19 cellular contexts compared by ENCODE assay signal in the genomic region with DNA sequence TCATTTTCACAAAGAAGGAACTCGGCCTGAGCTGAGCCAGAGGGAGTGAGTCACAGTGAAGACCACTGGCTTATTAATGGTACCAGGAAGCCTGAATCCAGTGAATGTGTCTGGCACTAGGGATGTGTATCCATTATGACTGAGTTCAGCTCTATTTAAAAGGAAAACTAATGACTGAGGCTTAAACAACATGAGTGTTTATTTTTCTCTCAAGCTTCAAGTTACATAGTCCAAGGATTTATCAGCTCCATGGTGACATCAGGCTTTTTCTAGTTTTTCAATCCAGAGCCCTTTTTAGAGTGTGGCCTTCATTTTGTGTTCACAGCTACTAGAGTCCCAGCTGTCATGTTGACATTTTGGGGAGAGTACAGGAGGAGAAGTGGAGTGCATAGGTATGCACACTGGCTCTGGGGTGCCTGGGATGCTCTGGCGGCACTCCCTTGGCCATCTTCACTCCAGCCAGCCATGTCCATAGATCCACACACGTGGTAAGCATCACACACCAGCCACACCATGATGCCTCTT.
"Had no signal": no experiment of that assay in that cellular context is flagged by ENCODE, and none has a peak within 500 bp of the region (broad histone marks: within the 10 kb centered on the region; RNA-seq: fewer than 3 reads in every experiment).

No MANE protein-coding gene starts in this region.

- H3K4me1 ChIP-seq: body of pancreas, colonic mucosa had no signal

- H3K4me3 ChIP-seq: body of pancreas, colonic mucosa, transverse colon had no signal

- H3K27ac ChIP-seq: body of pancreas, colonic mucosa, neutrophil, transverse colon had no signal

- DNase-seq: activated CD4-positive, alpha-beta T cell treated with anti-CD3 and anti-CD28 coated beads, Interleukin-2, amount 50 U/mL, for 1 hour; activated CD8-positive, alpha-beta memory T cell treated with anti-CD3 and anti-CD28 coated beads for 24 hours; activated gamma-delta T cell treated with Interleukin-2 at 50 U/mL for 16 hours; amniotic stem cell; body of pancreas; caudate nucleus; colonic mucosa; effector CD4-positive, alpha-beta T cell; foreskin fibroblast; glutamatergic neuron; mesendoderm; natural killer cell; retina; stimulated activated CD4-positive, alpha-beta T cell treated with anti-CD3 and anti-CD28 coated beads, Interleukin-15, amount 100 ng/mL, for 24 hours; stimulated activated CD4-positive, alpha-beta T cell treated with anti-CD3 and anti-CD28 coated beads, Interleukin-4, amount 100 ng/mL, for 24 hours; stimulated activated naive CD4-positive, alpha-beta T cell; transverse colon had no signal

- H3K36me3 ChIP-seq: colonic mucosa, neutrophil, transverse colon had no signal

- H3K27me3 ChIP-seq: body of pancreas, colonic mucosa, transverse colon had no signal

- ATAC-seq: activated CD4-positive, CD25-positive, alpha-beta regulatory T cell treated with anti-CD3 and anti-CD28 coated beads, Interleukin-2, amount 50 U/mL, for 24 hours; body of pancreas; natural killer cell had no signal

- H3K9me3 ChIP-seq: body of pancreas, colonic mucosa had no signal
